In genomic region chr4:76626686-76627465, GRCh38 we compare ENCODE assay signal across 2 cellular contexts.
TF ChIP-seq lines count a peak whose summit lies in the region.

No MANE protein-coding gene starts in this region.

TF ChIP-seq in HEK293T, 16 proteins besides CTCF, POLR2A, EP300 and RAD21 (continued from another document):
- no peak for TF ChIP-seq SP1 (IDR thresholded peaks at IDR 0.05)
- TF ChIP-seq ARNT (IDR thresholded peaks at IDR 0.05) = no peak
- no peak for TF ChIP-seq ELF4 (IDR thresholded peaks at IDR 0.05)
- no peak for TF ChIP-seq ZNF384 (IDR thresholded peaks at IDR 0.05)
- no peak for TF ChIP-seq CTBP1 (IDR thresholded peaks at IDR 0.05; ENCODE audit: borderline replicate concordance)
- no peak for TF ChIP-seq LEF1 (IDR thresholded peaks at IDR 0.05; ENCODE audit: borderline replicate concordance)
- TF ChIP-seq NFRKB (IDR thresholded peaks at IDR 0.05) = no peak
- TF ChIP-seq FOXM1 (IDR thresholded peaks at IDR 0.05; ENCODE audit: borderline replicate concordance) = no peak
- TF ChIP-seq HDGF (IDR thresholded peaks at IDR 0.05; ENCODE audit: borderline replicate concordance) = no peak

TF ChIP-seq in K562, 482 proteins besides CTCF, POLR2A, EP300 and RAD21 (continued from another document):
- TF ChIP-seq CEBPZ (IDR thresholded peaks at IDR 0.05; ENCODE audit: borderline replicate concordance, low read depth, low read length) (no peak), E4F1 (CRISPR knock-in tag; IDR thresholded peaks at IDR 0.05; ENCODE audit: borderline replicate concordance) (no peak), ZNF212 (CRISPR knock-in tag; IDR thresholded peaks at IDR 0.05) (no peak), MYBL2 (IDR thresholded peaks at IDR 0.05; ENCODE audit: low read depth) (no peak), MYBL2 (CRISPR knock-in tag; IDR thresholded peaks at IDR 0.05; ENCODE audit: borderline replicate concordance) (no peak), DDX20 (tag; IDR thresholded peaks at IDR 0.05; ENCODE audit: low read depth) (no peak), JUND (IDR thresholded peaks at IDR 0.05; ENCODE audit: borderline replicate concordance, low read depth, low read length) (no peak), JUND (tag; IDR thresholded peaks at IDR 0.05; ENCODE audit: borderline replicate concordance, low read depth, low read length) (no peak)
TF ChIP-seq in K562: peak in this region for 0.
